In genomic region chr13:51019026-51019425, GRCh38 we compare ENCODE assay signal across 35 cellular contexts.
"Had no signal": no experiment of that assay in that cellular context is flagged by ENCODE, and none has a peak within 500 bp of the region (broad histone marks: within the 10 kb centered on the region; RNA-seq: fewer than 3 reads in every experiment).

No MANE protein-coding gene starts in this region.

- H3K27ac ChIP-seq: KMS-11 had no signal

- H3K9me3 ChIP-seq: MG63 had no signal

- H3K4me3 ChIP-seq: MG63 had no signal

- H3K4me2 ChIP-seq: KMS-11 had no signal

- H3K36me3 ChIP-seq: MG63 had no signal

- DNase-seq: Karpas-422, Kasumi-1, MG63, MM.1S, MV-4-11, NCI-H1048, NCI-H1092, NCI-H1092 treated with DMSO at 0.1 percent for 48 hours, NCI-H1105, NCI-H1105 treated with DMSO at 0.1 percent for 48 hours, NCI-H1417, NCI-H1417 treated with DMSO at 0.1 percent for 48 hours, NCI-H1436, NCI-H1436 treated with DMSO at 0.1 percent for 48 hours, NCI-H146, NCI-H1694, NCI-H1694 treated with DMSO at 0.1 percent for 48 hours, NCI-H187, NCI-H187 treated with DMSO at 0.1 percent for 48 hours, NCI-H1930, NCI-H2029, NCI-H2029 treated with DMSO at 0.1 percent for 48 hours, NCI-H2081, NCI-H2081 treated with DMSO at 0.1 percent for 48 hours, NCI-H2107, NCI-H2171, NCI-H2171 treated with DMSO at 0.1 percent for 48 hours, NCI-H2227 treated with DMSO at 0.1 percent for 48 hours, NCI-H226, NCI-H345, NCI-H446, NCI-H446 treated with DMSO at 0.1 percent for 48 hours, NCI-H510A, NCI-H510A treated with DMSO at 0.1 percent for 48 hours had no signal

- H3K27me3 ChIP-seq: MG63 had no signal
